22 cellular contexts compared by ENCODE assay signal in genomic region chr2:80168037-80168436, GRCh38.
"Had no signal": no experiment of that assay in that cellular context is flagged by ENCODE, and none has a peak within 500 bp of the region (broad histone marks: within the 10 kb centered on the region; RNA-seq: fewer than 3 reads in every experiment).

No MANE protein-coding gene starts in this region.

- H3K36me3 ChIP-seq: colonic mucosa, gastroesophageal sphincter, heart right ventricle, left lung, lower lobe of right lung had no signal

- H3K27ac ChIP-seq: colonic mucosa, epithelial cell of prostate, foreskin keratinocyte, gastroesophageal sphincter, heart right ventricle, left lung, lower lobe of right lung had no signal

- ATAC-seq: effector memory CD8-positive, alpha-beta T cell; esophagus mucosa; foreskin keratinocyte; gastroesophageal sphincter; heart right ventricle; left cardiac atrium; left lung; left ventricle myocardium superior; lower lobe of right lung; mucosa of descending colon; naive thymus-derived CD8-positive, alpha-beta T cell had no signal

- H3K9me3 ChIP-seq: colonic mucosa, gastroesophageal sphincter, heart right ventricle, left lung, lower lobe of right lung, mucosa of descending colon had no signal

- H3K4me3 ChIP-seq: colonic mucosa, gastroesophageal sphincter, heart right ventricle, left lung, lower lobe of right lung, mucosa of descending colon had no signal

- H3K4me1 ChIP-seq: colonic mucosa, foreskin keratinocyte, gastroesophageal sphincter, heart right ventricle, left lung, lower lobe of right lung had no signal

- H3K27me3 ChIP-seq: colonic mucosa, foreskin keratinocyte, gastroesophageal sphincter, heart right ventricle, left lung had no signal

- DNase-seq: colonic mucosa; cortex of kidney; effector CD8-positive, alpha-beta T cell; effector memory CD8-positive, alpha-beta T cell; endodermal cell; erythroblast; foreskin keratinocyte; glutamatergic neuron; head of caudate nucleus; heart right ventricle; hippocampal formation; left cardiac atrium; left lung; left ventricle myocardium superior; lower lobe of right lung; mesenchymal stem cell; mucosa of descending colon; naive B cell; naive thymus-derived CD8-positive, alpha-beta T cell had no signal
